15 cellular contexts compared by ENCODE assay signal in the genomic region with DNA sequence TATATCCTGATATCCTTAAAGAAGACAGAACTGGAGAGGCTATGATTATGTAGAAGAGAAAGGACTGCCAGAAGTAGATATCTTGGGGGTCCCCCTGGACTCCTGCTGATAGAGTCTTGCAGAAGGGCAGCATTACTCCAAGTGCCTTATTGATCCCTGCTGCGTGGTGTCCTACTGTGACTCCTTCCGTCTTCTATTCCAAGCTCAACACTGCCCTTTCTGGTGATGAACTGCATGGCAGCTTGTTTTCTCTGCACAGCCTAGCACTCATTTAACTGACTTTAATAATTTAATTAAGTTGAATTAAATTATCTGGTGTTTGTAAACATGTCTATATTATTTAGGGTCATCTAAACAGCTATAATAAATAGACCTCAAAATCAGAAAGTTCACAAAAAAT.
DNase-seq lines count a peak whose midpoint lies in the region; ATAC-seq and TF ChIP-seq lines count a peak whose summit lies in the region.
"Had no signal": no experiment of that assay in that cellular context is flagged by ENCODE, and none has a peak within 500 bp of the region (broad histone marks: within the 10 kb centered on the region; RNA-seq: fewer than 3 reads in every experiment).

No MANE protein-coding gene starts in this region.

- no peaks in the 10 kb centered on the region for H3K9me3 ChIP-seq in stomach

- TF ChIP-seq CTCF in HL-60 (IDR thresholded peaks at IDR 0.05; ENCODE audit: insufficient read depth, low read length) (peak; percentile 24), astrocyte of the spinal cord (IDR thresholded peaks at IDR 0.05; ENCODE audit: low read depth, low read length) (peak; percentile 21), stomach (IDR thresholded peaks at IDR 0.05) (no peak)

- TF ChIP-seq POLR2A in stomach (IDR thresholded peaks at IDR 0.05): no peak

- intact Hi-C loops in stomach (cut with DNase I; ENCODE audit: low total_unique reads): no loop called here

- no peak overlapping the region for H3K27ac ChIP-seq in HL-60 (replicated peaks)
- H3K27ac ChIP-seq in stomach: no peak overlapping the region

- TF ChIP-seq EP300 in stomach (IDR thresholded peaks at IDR 0.05): no peak

- no peaks in the 10 kb centered on the region for H3K36me3 ChIP-seq in stomach

- in situ Hi-C loops in astrocyte of the spinal cord (cut with HindIII; ENCODE audit: low sequenced_read_pairs): no loop called here

- H3K27me3 ChIP-seq in HL-60 (ENCODE audit: insufficient read depth, poor library complexity, severe bottlenecking): no peaks in the 10 kb centered on the region
- no peaks in the 10 kb centered on the region for H3K27me3 ChIP-seq in stomach

- ATAC-seq in left lobe of liver: peak; percentile 97
- ATAC-seq: left ventricle myocardium superior had no signal

- peak; percentile 17 for DNase-seq in ELR (ENCODE audit: low read depth)
- no peak for DNase-seq in HL-60 (ENCODE audit: low read depth in 1 of 2, low spot score in 1 of 2)
- DNase-seq in astrocyte of the spinal cord (ENCODE audit: low read depth, low spot score): no peak
- DNase-seq in left lobe of liver (ENCODE audit: low spot score): peak; percentile 56
- DNase-seq in stomach: no peak
- no peak for DNase-seq in LoVo (ENCODE audit: low spot score)
- DNase-seq in NCI-H2107 (lab: John Stamatoyannopoulos, UW): no peak
- DNase-seq in NCI-H1417 (lab: John Stamatoyannopoulos, UW): no peak
- DNase-seq: activated CD4-positive, alpha-beta T cell treated with anti-CD3 and anti-CD28 coated beads for 48 hours; activated effector memory CD4-positive, alpha-beta T cell treated with anti-CD3 and anti-CD28 coated beads, Interleukin-2, amount 50 U/mL, for 16 hours; CD4-positive, alpha-beta memory T cell; left ventricle myocardium superior; MM.1S; NCI-H510A treated with DMSO at 0.1 percent for 48 hours; occipital lobe had no signal

- no peaks in the 10 kb centered on the region for H3K4me1 ChIP-seq in stomach

- H3K4me3 ChIP-seq in HL-60 (replicated peaks; ENCODE audit: insufficient read depth, low read length): no peak overlapping the region
- no peak overlapping the region for H3K4me3 ChIP-seq in astrocyte of the spinal cord (ENCODE audit: low read depth, low read length)
- no peak overlapping the region for H3K4me3 ChIP-seq in stomach

- WGBS in stomach, 5 donors: 49 to 63% (median 54%) methylated on average over 2 of the region's 2 CpGs

Comparison
In these comparisons a context has a peak if more than half of its experiments do, and no peak if none do; other contexts are left out.
1. DNase-seq: peak in ELR (single experiment) and left lobe of liver (single experiment); none in HL-60 (0 of 2), astrocyte of the spinal cord (single experiment), stomach (single experiment), LoVo (single experiment), NCI-H2107 (single experiment) and NCI-H1417 (0 of 3).
2. CTCF ChIP-seq: peak in HL-60 (single experiment) and astrocyte of the spinal cord (single experiment); none in stomach (0 of 7).